Comparison of ENCODE assay signal across 2 cellular contexts in genomic region chr22:42648017-42648367, GRCh38.
TF ChIP-seq lines count a peak whose summit lies in the region.

No MANE protein-coding gene starts in this region.

TF ChIP-seq in SK-N-SH, 30 proteins besides CTCF, POLR2A, EP300 and RAD21:
- TF ChIP-seq RXRA (IDR thresholded peaks at IDR 0.05; ENCODE audit: borderline replicate concordance, low read depth) (no peak), ZBTB33 (IDR thresholded peaks at IDR 0.05; ENCODE audit: borderline replicate concordance, low read depth) (no peak), GABPA (IDR thresholded peaks at IDR 0.05; ENCODE audit: low read depth) (no peak), TEAD4 (IDR thresholded peaks at IDR 0.05; ENCODE audit: borderline replicate concordance, insufficient read depth) (no peak), FOSL2 (IDR thresholded peaks at IDR 0.05; ENCODE audit: borderline replicate concordance, low read depth) (no peak), MXI1 (IDR thresholded peaks at IDR 0.05; ENCODE audit: low read depth, low read length) (no peak), MAX (IDR thresholded peaks at IDR 0.05; ENCODE audit: low read depth) (no peak), IRF3 (IDR thresholded peaks at IDR 0.05; ENCODE audit: low read depth, low read length) (no peak), ELF1 (IDR thresholded peaks at IDR 0.05) (no peak), YY1 (IDR thresholded peaks at IDR 0.05; ENCODE audit: low read depth) (no peak), PBX3 (IDR thresholded peaks at IDR 0.05) (no peak), SIN3A (IDR thresholded peaks at IDR 0.05; ENCODE audit: borderline replicate concordance, low read depth, low read length) (no peak)
TF ChIP-seq in SK-N-SH: peak in this region for 0.

TF ChIP-seq in SK-N-SH treated with all-trans-retinoic acid at 6 μM for 48 hours, 23 proteins besides CTCF, POLR2A, EP300 and RAD21:
- TF ChIP-seq ZNF70 (CRISPR knock-in tag; IDR thresholded peaks at IDR 0.05) (no peak), PATZ1 (CRISPR knock-in tag; IDR thresholded peaks at IDR 0.05; ENCODE audit: borderline replicate concordance) (no peak), ESRRG (CRISPR knock-in tag; IDR thresholded peaks at IDR 0.05) (no peak), CREB5 (CRISPR knock-in tag; IDR thresholded peaks at IDR 0.05; ENCODE audit: low read depth) (no peak), POU6F1 (CRISPR knock-in tag; IDR thresholded peaks at IDR 0.05; ENCODE audit: borderline replicate concordance, low read depth) (no peak), CSDC2 (CRISPR knock-in tag; IDR thresholded peaks at IDR 0.05) (no peak), ZNF8 (CRISPR knock-in tag; IDR thresholded peaks at IDR 0.05) (no peak), RARB (CRISPR knock-in tag; IDR thresholded peaks at IDR 0.05) (no peak), ZFP30 (CRISPR knock-in tag; IDR thresholded peaks at IDR 0.05) (no peak), PPARA (CRISPR knock-in tag; IDR thresholded peaks at IDR 0.05; ENCODE audit: borderline replicate concordance) (no peak), TCF4 (CRISPR knock-in tag; IDR thresholded peaks at IDR 0.05; ENCODE audit: borderline replicate concordance) (no peak), ARNTL (CRISPR knock-in tag; IDR thresholded peaks at IDR 0.05; ENCODE audit: borderline replicate concordance, low read depth) (no peak)
